ENCODE assay signal across 8 cellular contexts in the genomic region with DNA sequence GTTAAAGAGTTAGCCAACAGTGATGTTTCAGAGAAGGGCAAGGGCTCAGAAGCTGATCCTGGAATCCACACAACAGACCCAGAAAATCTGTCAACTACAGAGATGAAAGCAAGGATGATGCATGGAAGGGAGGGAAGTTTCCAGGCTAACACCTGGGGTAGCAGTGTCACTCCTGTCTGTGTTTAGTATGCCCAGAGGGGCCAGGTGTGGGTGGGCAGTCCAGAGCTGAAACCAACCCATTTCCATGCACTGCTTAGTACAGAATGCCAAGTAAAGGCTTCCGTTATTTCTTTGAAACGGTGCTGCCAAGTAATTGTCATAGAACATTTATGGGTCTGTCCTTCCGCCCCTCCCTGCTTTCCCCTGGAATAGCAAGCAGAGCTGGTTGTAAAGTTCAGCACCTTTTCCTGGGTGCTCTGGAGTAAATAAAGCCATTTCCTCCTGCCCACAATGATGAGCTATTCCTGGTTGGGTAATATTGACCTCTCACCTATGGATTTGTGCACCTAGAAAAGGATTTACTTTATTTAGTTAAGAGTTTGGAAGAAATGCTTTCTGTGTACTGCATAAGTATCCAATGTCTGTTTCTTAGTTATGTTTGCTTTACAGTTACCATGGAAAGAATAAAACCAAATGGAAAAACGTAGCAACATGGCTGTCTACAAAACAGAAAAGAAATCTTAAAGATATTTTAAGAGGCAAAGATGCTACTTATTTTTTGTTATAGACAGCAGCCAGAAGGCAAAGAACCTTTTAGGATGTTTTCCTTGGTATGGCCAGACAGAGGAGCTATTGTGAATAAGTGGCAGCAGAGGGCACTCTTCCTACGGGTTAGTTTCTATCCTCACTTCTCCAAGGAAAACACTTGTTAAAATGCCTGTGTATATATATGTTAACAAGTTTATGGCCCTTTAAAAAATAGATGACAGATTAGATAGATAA.
A peak's percentile ranks its signal among the peaks of the same experiment; 100 is the strongest.
DNase-seq lines count a peak whose midpoint lies in the region; ATAC-seq and TF ChIP-seq lines count a peak whose summit lies in the region.
"Not testable (repeated sequence)": the region's sequence is repeated elsewhere in the genome, so short reads cannot be mapped to it uniquely, and the experiment has no call there.

No MANE protein-coding gene starts in this region.

- H3K4me2 ChIP-seq in mesendoderm (ENCODE audit: low read length) = not testable (repeated sequence)

- H3K56ac ChIP-seq in mesendoderm (ENCODE audit: low read length) = not testable (repeated sequence)

- H3K4me3 ChIP-seq in body of pancreas; mesendoderm (ENCODE audit: low read length); tibial artery: not testable (repeated sequence)

- not testable (repeated sequence) for H3K27me3 Mint-ChIP-seq in Calu3 (ENCODE audit: unreplicated experiment)

- H3K9me3 Mint-ChIP-seq in Calu3 (ENCODE audit: low read depth, unreplicated experiment) = not testable (repeated sequence)

- H3K4me1 Mint-ChIP-seq in Calu3 (ENCODE audit: low read depth, unreplicated experiment) = not testable (repeated sequence)

- not testable (repeated sequence) for H4K5ac ChIP-seq in mesendoderm (ENCODE audit: low read length)

- not testable (repeated sequence) for H3K27me3 ChIP-seq in body of pancreas; mesendoderm (ENCODE audit: insufficient read depth, low read length, poor library complexity); tibial artery

- intact Hi-C loops in Calu3 (cut with micrococcal nuclease; ENCODE audit: unreplicated experiment) = loop anchor here (1.0 to 5.0 kb wide), 4 partner anchors 113 to 427 kb away; a partner anchor contains a TSS
- intact Hi-C loops in body of pancreas (cut with DNase I); tibial artery (cut with DNase I; ENCODE audit: low total_unique reads): not testable (repeated sequence)

- not testable (repeated sequence) for H3K18ac ChIP-seq in mesendoderm (ENCODE audit: low read length)

- not testable (repeated sequence) for H3K79me1 ChIP-seq in mesendoderm (ENCODE audit: low read length)

- not testable (repeated sequence) for H4K8ac ChIP-seq in mesendoderm (ENCODE audit: low read depth, low read length)

- not testable (repeated sequence) for H2BK120ac ChIP-seq in mesendoderm (ENCODE audit: low read depth, low read length)

- not testable (repeated sequence) for BruUV-seq in Calu3 (replicated peaks; lab: Mats Ljungman, UMichigan)

- H2AK5ac ChIP-seq in mesendoderm (ENCODE audit: low read length) = not testable (repeated sequence)

- CTCF ChIA-PET in Calu3 (lab: Charles Lee) = interaction anchor here (0.7 to 3.1 kb wide), 10 partner anchors 12 to 439 kb away, joined by 3 to 30 read pairs (median 4); no protein-coding TSS in a partner anchor

- peak; percentile 56 for ATAC-seq in body of pancreas

- TF ChIP-seq POLR2A in body of pancreas (IDR thresholded peaks at IDR 0.05) = not testable (repeated sequence)

- H3K36me3 ChIP-seq in body of pancreas (replicated peaks in 1 of 2; ENCODE audit: insufficient read depth in 1 of 2, low read depth in 2 of 2); mesendoderm (ENCODE audit: control insufficient read depth, insufficient read depth, low read length); tibial artery: not testable (repeated sequence)

- H3K23ac ChIP-seq in mesendoderm (ENCODE audit: low read length) = not testable (repeated sequence)

- H3K36me3 Mint-ChIP-seq in Calu3 (ENCODE audit: insufficient read depth, unreplicated experiment) = not testable (repeated sequence)

- H2BK5ac ChIP-seq in mesendoderm (ENCODE audit: low read length) = not testable (repeated sequence)

- WGBS in body of pancreas, 2 donors = 12% methylated on average over 4 to 5 of the region's 5 CpGs
- no CpG with 5 or more reads among the region's 5 CpGs for WGBS in mesendoderm (ENCODE audit: extremely low coverage, insufficient coverage, low lambda C conversion rate)

- H3K9ac ChIP-seq in mesendoderm (ENCODE audit: low read length) = not testable (repeated sequence)

- TF ChIP-seq CTCF in Calu3 (IDR thresholded peaks at IDR 0.05; ENCODE audit: unreplicated experiment) (peak; percentile 75), body of pancreas (IDR thresholded peaks at IDR 0.05) (peak in 6 of 7 experiments; percentile 18 to 58 (median 38)), tibial artery (IDR thresholded peaks at IDR 0.05) (peak; percentile 27 to 46)

- H3K4me1 ChIP-seq in body of pancreas; mesendoderm (ENCODE audit: control insufficient read depth, low read depth, low read length); tibial artery: not testable (repeated sequence)

- not testable (repeated sequence) for H3K27ac ChIP-seq in body of pancreas; mesendoderm (ENCODE audit: low read depth, low read length); tibial artery

- H3K4me3 Mint-ChIP-seq in Calu3 (ENCODE audit: low read depth, unreplicated experiment) = not testable (repeated sequence)

- H3K27ac Mint-ChIP-seq in Calu3 (ENCODE audit: unreplicated experiment) = not testable (repeated sequence)

- not testable (repeated sequence) for H3K79me2 ChIP-seq in mesendoderm (ENCODE audit: control insufficient read depth, insufficient read depth, low read length)

- not testable (repeated sequence) for H3K4ac ChIP-seq in mesendoderm (ENCODE audit: low read depth, low read length)

- DNase-seq in Calu3 = peak; percentile 37
- peak; percentile 51 for DNase-seq in HCEC 1CT
- DNase-seq in NCI-H2029 (lab: John Stamatoyannopoulos, UW) = peak; percentile 9
- peak; percentile 71 for DNase-seq in RKO (ENCODE audit: low spot score)
- peak in 3 of 4 donors; percentile 21 to 26 (median 25) for DNase-seq in body of pancreas
- DNase-seq in foreskin melanocyte = peak; percentile 26
- peak; percentile 35 for DNase-seq in mesendoderm
- not testable (repeated sequence) for DNase-seq in tibial artery

- H3K9me3 ChIP-seq in body of pancreas, tibial artery: not testable (repeated sequence)

- not testable (repeated sequence) for H2BK15ac ChIP-seq in mesendoderm (replicated peaks; ENCODE audit: low read depth)
